Comparison of ENCODE assay signal across 35 cellular contexts in genomic region chr5:81761970-81762369, GRCh38.
"Had no signal": no experiment of that assay in that cellular context is flagged by ENCODE, and none has a peak within 500 bp of the region (broad histone marks: within the 10 kb centered on the region; RNA-seq: fewer than 3 reads in every experiment).

No MANE protein-coding gene starts in this region.

- H3K36me3 Mint-ChIP-seq: activated naive CD4-positive, alpha-beta T cell treated with anti-CD3 and anti-CD28 coated beads, Interleukin-2, amount 50 U/mL, for 24 hours; brain; T-cell had no signal

- H3K27ac ChIP-seq: ascending aorta, breast epithelium, cardiac muscle cell, colonic mucosa, foreskin keratinocyte, gastrocnemius medialis, WERI-Rb-1 had no signal

- H3K27ac Mint-ChIP-seq: activated B cell treated with CpG ODN at 0.5 μM for 24 hours; activated CD8-positive, alpha-beta T cell treated with anti-CD3 and anti-CD28 coated beads for 36 hours; activated naive CD4-positive, alpha-beta T cell treated with anti-CD3 and anti-CD28 coated beads for 36 hours; activated naive CD4-positive, alpha-beta T cell treated with anti-CD3 and anti-CD28 coated beads, Interleukin-2, amount 50 U/mL, for 24 hours; activated naive CD8-positive, alpha-beta T cell treated with anti-CD3 and anti-CD28 coated beads, Interleukin-2, amount 10 ng/mL, durations not matched to agents 7 days and 5 days; activated T-helper 17 cell treated with anti-CD3 and anti-CD28 coated beads, Interleukin-2, amount 50 U/mL, for 72 hours; brain; endodermal cell; T-cell; T-helper 1 cell treated with Interleukin-12 subunit alpha and Interleukin-12 subunit beta and Interleukin-4 antibody, amounts not matched to agents 30 μg/mL and 1 μg/mL, for 36 hours; T-helper 2 cell treated with Interferon-gamma antibody and Interleukin-4, amounts not matched to agents 5 μg/mL and 100 μg/mL, for 36 hours had no signal

- DNase-seq: activated B cell treated with CpG ODN at 0.5 μM for 24 hours; activated CD4-positive, alpha-beta T cell treated with anti-CD3 and anti-CD28 coated beads for 48 hours; activated CD4-positive, alpha-beta T cell treated with anti-CD3 and anti-CD28 coated beads, Interleukin-2, amount 50 U/mL, for 1 hour; activated CD4-positive, alpha-beta T cell treated with anti-CD3 and anti-CD28 coated beads, Interleukin-2, amount 50 U/mL, for 48 hours; activated CD8-positive, alpha-beta memory T cell treated with anti-CD3 and anti-CD28 coated beads for 24 hours; activated CD8-positive, alpha-beta T cell treated with anti-CD3 and anti-CD28 coated beads for 36 hours; activated effector memory CD4-positive, alpha-beta T cell treated with Interleukin-2 at 50 U/mL for 16 hours; activated gamma-delta T cell treated with Interleukin-2 at 50 U/mL for 16 hours; activated naive CD4-positive, alpha-beta T cell treated with anti-CD3 and anti-CD28 coated beads for 36 hours; activated naive CD8-positive, alpha-beta T cell treated with anti-CD3 and anti-CD28 coated beads, Interleukin-2, amount 10 ng/mL, durations not matched to agents 7 days and 5 days; activated T-cell treated with anti-CD3 and anti-CD28 coated beads, Interleukin-2, amount 50 U/mL, for 4 hours; central memory CD4-positive, alpha-beta T cell; cerebellar nuclear complex; colonic mucosa; dorsolateral prefrontal cortex; effector memory CD4-positive, alpha-beta T cell; endodermal cell; erythroblast; foreskin keratinocyte; gastrocnemius medialis; glutamatergic neuron; heart left ventricle; T-cell; T1000; WERI-Rb-1 had no signal

- ATAC-seq: activated CD4-positive, CD25-positive, alpha-beta regulatory T cell treated with anti-CD3 and anti-CD28 coated beads, Interleukin-2, amount 50 U/mL, for 24 hours; activated CD8-positive, alpha-beta T cell treated with anti-CD3 and anti-CD28 coated beads for 36 hours; activated T-cell treated with anti-CD3 and anti-CD28 coated beads, Interleukin-2, amount 50 U/mL, for 4 hours; activated T-helper 17 cell treated with anti-CD3 and anti-CD28 coated beads, Interleukin-2, amount 50 U/mL, for 72 hours; foreskin keratinocyte; T-cell had no signal

- H3K4me3 Mint-ChIP-seq: activated B cell treated with CpG ODN at 0.5 μM for 24 hours; activated CD8-positive, alpha-beta T cell treated with anti-CD3 and anti-CD28 coated beads for 36 hours; activated naive CD4-positive, alpha-beta T cell treated with anti-CD3 and anti-CD28 coated beads for 36 hours; activated naive CD4-positive, alpha-beta T cell treated with anti-CD3 and anti-CD28 coated beads, Interleukin-2, amount 50 U/mL, for 24 hours; activated naive CD8-positive, alpha-beta T cell treated with anti-CD3 and anti-CD28 coated beads, Interleukin-2, amount 10 ng/mL, durations not matched to agents 7 days and 5 days; activated T-cell treated with anti-CD3 and anti-CD28 coated beads, Interleukin-2, amount 50 U/mL, for 4 hours; activated T-helper 17 cell treated with anti-CD3 and anti-CD28 coated beads, Interleukin-2, amount 50 U/mL, for 72 hours; brain; endodermal cell; T-cell; T-helper 1 cell treated with Interleukin-12 subunit alpha and Interleukin-12 subunit beta and Interleukin-4 antibody, amounts not matched to agents 30 μg/mL and 1 μg/mL, for 36 hours; T-helper 2 cell treated with Interferon-gamma antibody and Interleukin-4, amounts not matched to agents 5 μg/mL and 100 μg/mL, for 36 hours had no signal

- H3K4me1 ChIP-seq: ascending aorta, colonic mucosa, foreskin keratinocyte had no signal

- H3K9me3 Mint-ChIP-seq: activated B cell treated with CpG ODN at 0.5 μM for 24 hours; activated CD8-positive, alpha-beta T cell treated with anti-CD3 and anti-CD28 coated beads for 36 hours; activated naive CD4-positive, alpha-beta T cell treated with anti-CD3 and anti-CD28 coated beads for 36 hours; activated naive CD4-positive, alpha-beta T cell treated with anti-CD3 and anti-CD28 coated beads, Interleukin-2, amount 50 U/mL, for 24 hours; activated naive CD8-positive, alpha-beta T cell treated with anti-CD3 and anti-CD28 coated beads, Interleukin-2, amount 10 ng/mL, durations not matched to agents 7 days and 5 days; activated T-cell treated with anti-CD3 and anti-CD28 coated beads, Interleukin-2, amount 50 U/mL, for 4 hours; activated T-helper 17 cell treated with anti-CD3 and anti-CD28 coated beads, Interleukin-2, amount 50 U/mL, for 72 hours; brain; endodermal cell; T-cell; T-helper 1 cell treated with Interleukin-12 subunit alpha and Interleukin-12 subunit beta and Interleukin-4 antibody, amounts not matched to agents 30 μg/mL and 1 μg/mL, for 36 hours; T-helper 2 cell treated with Interferon-gamma antibody and Interleukin-4, amounts not matched to agents 5 μg/mL and 100 μg/mL, for 36 hours had no signal

- H3K27me3 ChIP-seq: ascending aorta, breast epithelium, cardiac muscle cell, colonic mucosa, dorsolateral prefrontal cortex, esophagus muscularis mucosa, foreskin keratinocyte, gastrocnemius medialis, heart left ventricle had no signal

- H3K4me1 Mint-ChIP-seq: activated T-helper 17 cell treated with anti-CD3 and anti-CD28 coated beads, Interleukin-2, amount 50 U/mL, for 72 hours had no signal

- H3K4me3 ChIP-seq: ascending aorta, breast epithelium, cardiac muscle cell, colonic mucosa, dorsolateral prefrontal cortex, esophagus muscularis mucosa, gastrocnemius medialis, heart left ventricle had no signal

- H3K9me3 ChIP-seq: ascending aorta, breast epithelium, colonic mucosa, esophagus muscularis mucosa, gastrocnemius medialis, heart left ventricle had no signal

- H3K36me3 ChIP-seq: ascending aorta, breast epithelium, cardiac muscle cell, colonic mucosa, esophagus muscularis mucosa, gastrocnemius medialis, heart left ventricle, WERI-Rb-1 had no signal

- H3K27me3 Mint-ChIP-seq: activated CD8-positive, alpha-beta T cell treated with anti-CD3 and anti-CD28 coated beads for 36 hours; activated naive CD4-positive, alpha-beta T cell treated with anti-CD3 and anti-CD28 coated beads, Interleukin-2, amount 50 U/mL, for 24 hours; activated T-helper 17 cell treated with anti-CD3 and anti-CD28 coated beads, Interleukin-2, amount 50 U/mL, for 72 hours had no signal
